Comparison of ENCODE assay signal across 8 cellular contexts in genomic region chr2:218257390-218257981, GRCh38. TPM values are rescaled to one million over a fixed set of nuclear protein-coding genes. Genes with fewer than 3 reads are reported as not detected.
DNase-seq lines count a peak whose midpoint lies in the region; ATAC-seq and TF ChIP-seq lines count a peak whose summit lies in the region.

No MANE protein-coding gene starts in this region.

- H3K4me2 ChIP-seq in GM23338 (no peak overlapping the region), MM.1S (ENCODE audit: low read depth, low read length) (peak overlapping the region; percentile 41; the same call in 1 of the 2 replicates)

- H2AFZ ChIP-seq in GM23338 = no peak overlapping the region
- no peak overlapping the region for H2AFZ ChIP-seq in MM.1S (ENCODE audit: low read length)

- no peak overlapping the region for H3K9ac ChIP-seq in MM.1S (ENCODE audit: low read length)

- DNase-seq in GM23338 (ENCODE audit: low spot score) (peak; percentile 91), MM.1S (peak; percentile 86), epithelial cell of proximal tubule (ENCODE audit: low read depth) (no peak), retinal pigment epithelial cell (ENCODE audit: low read depth) (no peak), NCI-H1092 (lab: John Stamatoyannopoulos, UW) (no peak), NCI-H1417 treated with DMSO at 0.1 percent for 48 hours (lab: John Stamatoyannopoulos, UW) (no peak)
- peak; percentile 26 to 51 for DNase-seq in activated CD8-positive, alpha-beta memory T cell treated with anti-CD3 and anti-CD28 coated beads for 1 hour (ENCODE audit: extremely low read depth in 1 of 2, low read depth in 1 of 2)

- no peak overlapping the region; the same call in none of the 2 replicates for H3K27ac ChIP-seq in GM23338 (ENCODE audit: low read depth)
- H3K27ac ChIP-seq in MM.1S (ENCODE audit: low read length) = peak overlapping the region; percentile 61; the same call in 1 of the 2 replicates

- peaks cover 6% of the 10 kb centered on the region; the same call in 1 of the 2 replicates for H4K20me1 ChIP-seq in GM23338 (replicated peaks; ENCODE audit: insufficient read depth)
- H4K20me1 ChIP-seq in MM.1S (ENCODE audit: insufficient read depth, low read length) = no peaks in the 10 kb centered on the region

- H3K27ac Mint-ChIP-seq in GM23338 = peak overlapping the region; percentile 81

- H3K79me2 ChIP-seq in GM23338 (replicated peaks; ENCODE audit: insufficient read depth) = no peaks in the 10 kb centered on the region
- peaks cover 11% of the 10 kb centered on the region for H3K79me2 ChIP-seq in MM.1S (ENCODE audit: low read length)

- H3K36me3 ChIP-seq in GM23338 (ENCODE audit: insufficient read depth) = peaks cover 34% of the 10 kb centered on the region
- peaks cover 17% of the 10 kb centered on the region for H3K36me3 ChIP-seq in MM.1S (replicated peaks; ENCODE audit: insufficient read depth, low read length)

- H3K27me3 ChIP-seq in GM23338 (ENCODE audit: insufficient read depth) (no peaks in the 10 kb centered on the region), MM.1S (replicated peaks; ENCODE audit: insufficient read depth, low read length) (no peaks in the 10 kb centered on the region)

- H3K36me3 Mint-ChIP-seq in GM23338 (ENCODE audit: low read depth) = peaks cover 35% of the 10 kb centered on the region

- H3K9me3 Mint-ChIP-seq in GM23338 = no peaks in the 10 kb centered on the region

- H3K27me3 Mint-ChIP-seq in GM23338 (ENCODE audit: insufficient read depth, low read depth, poor library complexity) = peaks cover 16% of the 10 kb centered on the region

- H3K9me2 ChIP-seq in GM23338 (ENCODE audit: insufficient read depth) = no peaks in the 10 kb centered on the region
- no peaks in the 10 kb centered on the region for H3K9me2 ChIP-seq in MM.1S (replicated peaks; ENCODE audit: insufficient read depth, low read length)

- TF ChIP-seq CTCF in GM12873 (IDR thresholded peaks at IDR 0.05; ENCODE audit: insufficient read depth, low read depth, low read length, missing control alignments) (peak; percentile 85), GM23338 (conservative IDR thresholded peaks at IDR 0.05; ENCODE audit: low read depth in 2 of 2) (peak; percentile 81 to 86), MM.1S (IDR thresholded peaks at IDR 0.05; ENCODE audit: low read length) (peak; percentile 76), epithelial cell of proximal tubule (conservative IDR thresholded peaks at IDR 0.05; ENCODE audit: low read depth, low read length) (peak; percentile 81), retinal pigment epithelial cell (conservative IDR thresholded peaks at IDR 0.05; ENCODE audit: low read depth, low read length) (peak; percentile 72)

- H3K4me3 ChIP-seq in GM23338 = no peak overlapping the region
- H3K4me3 ChIP-seq in MM.1S (ENCODE audit: low read length) = no peak overlapping the region
- H3K4me3 ChIP-seq in epithelial cell of proximal tubule (ENCODE audit: low read depth, low read length) = no peak overlapping the region
- no peak overlapping the region for H3K4me3 ChIP-seq in retinal pigment epithelial cell (ENCODE audit: low read length)

- ATAC-seq in GM23338 = peak; percentile 61

- H3K4me1 Mint-ChIP-seq in GM23338 = peaks cover 33% of the 10 kb centered on the region

- H3K4me1 ChIP-seq in GM23338 (ENCODE audit: insufficient read depth) (peaks cover 29% of the 10 kb centered on the region), MM.1S (ENCODE audit: low read length) (peaks cover 34% of the 10 kb centered on the region)

- H3F3A ChIP-seq in GM23338 (replicated peaks; ENCODE audit: low read depth) (peaks cover 14% of the 10 kb centered on the region), MM.1S (ENCODE audit: insufficient read depth, low read length) (peaks cover 48% of the 10 kb centered on the region)

- H3K9me3 ChIP-seq in MM.1S (replicated peaks; ENCODE audit: insufficient read depth, low read length) = no peaks in the 10 kb centered on the region

- no peak overlapping the region for H3K4me3 Mint-ChIP-seq in GM23338

TF ChIP-seq in GM23338, 12 proteins besides CTCF, POLR2A, EP300 and RAD21:
- 0 out of 2 replicates have a peak, but pooled peaks have one; percentile 24 for TF ChIP-seq POLR2AphosphoS5 (IDR thresholded peaks at IDR 0.05; ENCODE audit: low read depth)
- peak; percentile 33; the same call in 1 of the 2 replicates for TF ChIP-seq ZNF331 (CRISPR knock-in tag; IDR thresholded peaks at IDR 0.05; ENCODE audit: low read depth)
- TF ChIP-seq CREB1 (CRISPR knock-in tag; IDR thresholded peaks at IDR 0.05; ENCODE audit: low read depth) = no peak
TF ChIP-seq in GM23338: peak in this region for 2.

RNA-seq across cellular contexts. Expression of gene GPBAR1, which starts 3.3 kb away (rescaled TPM):
- 1.6 TPM in 1 of 2 replicates, not detected in the other for total RNA-seq in GM23338 (2014; rRNA removed; shearing (Covaris generic))
- polyA plus RNA-seq in GM23338 (2016; fragmentation: Nextera tagmentation; extraction: Ambion mirVana) = 0.37 and 0.44 TPM in 2 replicates
- total RNA-seq in epithelial cell of proximal tubule = 1.0 and 2.3 TPM in 2 replicates

RNA-seq across cellular contexts. Expression of gene AAMP, which starts 12.5 kb away (rescaled TPM):
- 157 and 203 TPM in 2 replicates for total RNA-seq in GM23338 (2014; rRNA removed; shearing (Covaris generic))
- polyA plus RNA-seq in GM23338 (2016; fragmentation: Nextera tagmentation; extraction: Ambion mirVana) = 77.8 and 90.8 TPM in 2 replicates
- 119 and 173 TPM in 2 replicates for total RNA-seq in epithelial cell of proximal tubule

RNA-seq across cellular contexts. Expression of gene PNKD, which starts 12.8 kb away (rescaled TPM):
- total RNA-seq in GM23338 (2014; rRNA removed; shearing (Covaris generic)) = 28.2 and 36.0 TPM in 2 replicates
- polyA plus RNA-seq in GM23338 (2016; fragmentation: Nextera tagmentation; extraction: Ambion mirVana) = 77.7 and 83.3 TPM in 2 replicates
- 53.3 and 55.3 TPM in 2 replicates for total RNA-seq in epithelial cell of proximal tubule

RNA-seq across cellular contexts. Expression of gene TMBIM1, which starts 34.8 kb away (rescaled TPM):
- total RNA-seq in GM23338 (2014; rRNA removed; shearing (Covaris generic)) = 16.5 and 20.8 TPM in 2 replicates
- polyA plus RNA-seq in GM23338 (2016; fragmentation: Nextera tagmentation; extraction: Ambion mirVana) = 9.5 and 12.0 TPM in 2 replicates
- total RNA-seq in epithelial cell of proximal tubule = 109 and 165 TPM in 2 replicates

RNA-seq across cellular contexts. Expression of gene ARPC2, which starts 40.5 kb away (rescaled TPM):
- 195 and 217 TPM in 2 replicates for total RNA-seq in GM23338 (2014; rRNA removed; shearing (Covaris generic))
- polyA plus RNA-seq in GM23338 (2016; fragmentation: Nextera tagmentation; extraction: Ambion mirVana) = 242 and 271 TPM in 2 replicates
- total RNA-seq in epithelial cell of proximal tubule = 458 and 717 TPM in 2 replicates

Comparison
In these comparisons a context has a peak if more than half of its experiments do, and no peak if none do; other contexts are left out.
1. DNase-seq: peak in GM23338 (single experiment), MM.1S (single experiment) and activated CD8-positive, alpha-beta memory T cell treated with anti-CD3 and anti-CD28 coated beads for 1 hour (2 of 2); none in epithelial cell of proximal tubule (single experiment), retinal pigment epithelial cell (single experiment), NCI-H1092 (single experiment) and NCI-H1417 treated with DMSO at 0.1 percent for 48 hours (single experiment).
2. Peak in every context shown above with its lines, with median percentiles within 50 percentile points of each other: CTCF ChIP-seq.